Comparison of ENCODE assay signal across 24 cellular contexts in the genomic region with DNA sequence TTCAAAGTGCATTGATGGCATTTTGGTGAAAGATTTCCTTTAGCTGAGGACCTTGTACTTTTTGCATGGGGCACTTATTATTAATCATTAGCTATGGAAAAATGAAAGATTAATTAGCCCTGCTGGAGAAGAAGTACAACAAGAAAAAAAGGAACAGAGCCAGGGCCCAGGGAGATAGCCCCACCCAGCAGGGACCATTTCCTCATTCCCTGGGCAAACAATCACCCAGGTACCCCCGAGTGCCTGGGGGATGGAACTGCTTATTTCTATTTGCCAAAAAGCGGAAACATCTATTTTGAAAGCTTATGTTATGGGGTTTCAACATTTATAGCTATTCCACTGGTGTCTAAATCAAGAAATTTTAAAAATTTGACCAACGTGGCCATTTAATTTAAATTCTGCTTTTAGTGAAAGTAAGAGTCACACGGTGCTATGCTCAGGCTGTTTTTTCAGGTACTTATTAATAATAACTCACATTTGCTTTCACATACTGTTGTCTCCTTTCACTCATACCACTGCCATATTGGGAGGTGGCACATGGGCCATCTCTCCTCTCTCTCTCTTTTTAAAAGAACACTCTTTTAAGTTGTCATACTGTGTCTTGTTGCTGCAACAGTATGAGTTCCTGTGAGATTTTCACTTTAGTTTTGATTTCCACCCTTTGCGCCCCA.
DNase-seq lines count a peak whose midpoint lies in the region; ATAC-seq and TF ChIP-seq lines count a peak whose summit lies in the region.
"Had no signal": no experiment of that assay in that cellular context is flagged by ENCODE, and none has a peak within 500 bp of the region (broad histone marks: within the 10 kb centered on the region; RNA-seq: fewer than 3 reads in every experiment).

No MANE protein-coding gene starts in this region.

- no peak for TF ChIP-seq POLR2A in testis (IDR thresholded peaks at IDR 0.05)

- intact Hi-C loops in testis (cut with DNase I; ENCODE audit: low total_unique reads) = no loop called here

- 78 to 88% methylated on average over 5 of the region's 5 CpGs for WGBS in testis, 2 donors

- H3K9me3 ChIP-seq in testis = no peaks in the 10 kb centered on the region
- H3K9me3 ChIP-seq: A549, thoracic aorta had no signal

- no peak for TF ChIP-seq CTCF in testis (IDR thresholded peaks at IDR 0.05)

- ATAC-seq in GM21737 (IDR thresholded peaks at IDR 0.05; ENCODE audit: unreplicated experiment) = no peak
- ATAC-seq in GM18873 (IDR thresholded peaks at IDR 0.05; ENCODE audit: low FRiP score, unreplicated experiment) = no peak
- ATAC-seq: A549; activated CD8-positive, alpha-beta T cell treated with anti-CD3 and anti-CD28 coated beads for 36 hours had no signal

- DNase-seq in CD1c-positive myeloid dendritic cell (ENCODE audit: extremely low spot score) = peak; percentile 86
- peak; percentile 26 for DNase-seq in LoVo (ENCODE audit: low spot score)
- DNase-seq in SIG-M5 treated with dmso at 0.1 percent for 504 hours (lab: John Stamatoyannopoulos, UW; ENCODE audit: unreplicated experiment) = peak; percentile 83
- peak; percentile 42 for DNase-seq in medulla oblongata (ENCODE audit: extremely low spot score)
- no peak for DNase-seq in activated CD4-positive, alpha-beta T cell treated with anti-CD3 and anti-CD28 coated beads, Interleukin-2, amount 50 U/mL, for 48 hours
- no peak for DNase-seq in testis
- DNase-seq: activated B cell treated with CpG ODN at 0.5 μM for 24 hours; activated CD8-positive, alpha-beta T cell treated with anti-CD3 and anti-CD28 coated beads for 36 hours; activated naive CD4-positive, alpha-beta T cell treated with anti-CD3 and anti-CD28 coated beads for 36 hours; activated T-cell treated with anti-CD3 and anti-CD28 coated beads, Interleukin-2, amount 50 U/mL, for 1 hour; caudate nucleus; foreskin fibroblast; immature natural killer cell; naive B cell; NCI-H146; NCI-H69; PC-9; T-helper 2 cell had no signal

- H3K36me3 ChIP-seq in testis (ENCODE audit: low read depth, missing control alignments) = no peaks in the 10 kb centered on the region
- H3K36me3 ChIP-seq: thoracic aorta had no signal

- no peaks in the 10 kb centered on the region for H3K27me3 ChIP-seq in testis

- H3K4me3 ChIP-seq in testis = no peak overlapping the region
- H3K4me3 ChIP-seq: A549, lung, PC-9, thoracic aorta had no signal

- no peak overlapping the region for H3K27ac ChIP-seq in testis
- H3K27ac ChIP-seq: A549, parathyroid adenoma, PC-9, thoracic aorta had no signal

- no peaks in the 10 kb centered on the region for H3K4me1 ChIP-seq in testis
- H3K4me1 ChIP-seq: A549, parathyroid adenoma had no signal

Comparison
In these comparisons a context has a peak if more than half of its experiments do, and no peak if none do; other contexts are left out.
1. DNase-seq: peak in CD1c-positive myeloid dendritic cell (single experiment), LoVo (single experiment), SIG-M5 treated with dmso at 0.1 percent for 504 hours (single experiment) and medulla oblongata (single experiment); none in activated CD4-positive, alpha-beta T cell treated with anti-CD3 and anti-CD28 coated beads, Interleukin-2, amount 50 U/mL, for 48 hours (0 of 2) and testis (single experiment).